In the genomic region with DNA sequence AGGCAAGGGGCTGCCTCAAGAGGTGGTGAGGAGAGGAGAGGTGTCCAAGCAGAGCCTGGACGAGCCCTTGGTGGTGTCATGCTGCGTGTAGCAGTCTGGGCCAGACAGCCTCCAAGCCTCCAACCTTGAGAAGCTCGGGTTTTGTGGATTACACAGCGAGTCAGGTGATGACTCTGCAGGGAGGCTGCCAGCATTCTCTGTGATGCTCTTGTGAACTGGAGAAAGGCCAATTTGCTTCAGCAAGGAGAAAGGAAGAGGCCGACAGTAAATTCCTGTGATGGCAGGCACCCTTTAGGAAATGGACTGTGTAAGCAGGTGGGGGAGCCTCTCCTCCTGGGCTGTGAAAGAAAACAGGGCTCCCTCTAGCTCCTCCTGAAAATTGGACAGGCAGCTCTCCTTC, we compare ENCODE assay signal across 12 cellular contexts. TPM values are rescaled to one million over a fixed set of nuclear protein-coding genes. Genes with fewer than 3 reads are reported as not detected.
DNase-seq lines count a peak whose midpoint lies in the region; ATAC-seq, FAIRE-seq and TF ChIP-seq lines count a peak whose summit lies in the region.
"Had no signal": no experiment of that assay in that cellular context is flagged by ENCODE, and none has a peak within 500 bp of the region (broad histone marks: within the 10 kb centered on the region; RNA-seq: fewer than 3 reads in every experiment).

No MANE protein-coding gene starts in this region.

- no peak overlapping the region for H3K18ac ChIP-seq in mesenchymal stem cell (ENCODE audit: low read depth in 1 of 2, low read length in 2 of 2)

- H3K79me1 ChIP-seq in mesenchymal stem cell (replicated peaks; ENCODE audit: low read length, poor library complexity, severe bottlenecking) = no peaks in the 10 kb centered on the region

- no peaks in the 10 kb centered on the region for H3K27me3 ChIP-seq in adrenal gland
- no peaks in the 10 kb centered on the region for H3K27me3 ChIP-seq in mesenchymal stem cell (ENCODE audit: control insufficient read depth in 1 of 2, insufficient read depth in 1 of 2, low read length in 2 of 2)

- intact Hi-C loops in adrenal gland (cut with DNase I) = no loop called here

- H3K27ac ChIP-seq in adrenal gland (peak overlapping the region in 3 of 5 donors; percentile 35 to 78 (median 37)), mesenchymal stem cell (ENCODE audit: low read length, poor library complexity, severe bottlenecking) (no peak overlapping the region)

- 8 to 22% (median 12%) methylated on average over 4 to 5 of the region's 5 CpGs for WGBS in adrenal gland, 4 donors
- WGBS in mesenchymal stem cell = 49% methylated on average over 4 of the region's 5 CpGs

- H3K14ac ChIP-seq in mesenchymal stem cell (ENCODE audit: low read length in 2 of 2) = no peak overlapping the region

- no peak overlapping the region for H3K9ac ChIP-seq in mesenchymal stem cell (ENCODE audit: low read length)

- H3K9me3 ChIP-seq in adrenal gland (replicated peaks in 1 of 3) (no peaks in the 10 kb centered on the region), mesenchymal stem cell (ENCODE audit: control insufficient read depth, low read length) (no peaks in the 10 kb centered on the region)

- no peak overlapping the region for H2AK5ac ChIP-seq in mesenchymal stem cell (ENCODE audit: low read length, severe bottlenecking)

- H3K36me3 ChIP-seq in adrenal gland (replicated peaks in 1 of 2) (no peaks in the 10 kb centered on the region), mesenchymal stem cell (ENCODE audit: control insufficient read depth in 1 of 2, insufficient read depth in 2 of 2, low read depth in 1 of 2, low read length in 2 of 2) (no peaks in the 10 kb centered on the region)

- no peak overlapping the region for H2BK120ac ChIP-seq in mesenchymal stem cell (ENCODE audit: low read depth, low read length)

- H3K4me1 ChIP-seq in adrenal gland (replicated peaks in 1 of 2) = no peaks in the 10 kb centered on the region
- peaks cover 4% of the 10 kb centered on the region for H3K4me1 ChIP-seq in mesenchymal stem cell (ENCODE audit: control insufficient read depth, insufficient read depth, low read depth, low read length)

- peak; percentile 89 for DNase-seq in AG10803 (ENCODE audit: low read depth)
- DNase-seq in HTR-8/SVneo (ENCODE audit: insufficient read length, low spot score) = peak; percentile 8
- peak; percentile 63 to 88 (median 82) for DNase-seq in adrenal gland
- DNase-seq in iris pigment epithelial cell (ENCODE audit: low read depth) = peak; percentile 74
- no peak for DNase-seq in NCI-H1694 (lab: John Stamatoyannopoulos, UW)
- no peak for DNase-seq in mesenchymal stem cell
- DNase-seq in GM13977 (ENCODE audit: low spot score) = no peak
- DNase-seq: activated CD8-positive, alpha-beta T cell treated with anti-CD3 and anti-CD28 coated beads, Interleukin-2, amount 10 ng/mL, durations not matched to agents 7 days and 5 days; CD8-positive, alpha-beta memory T cell; immature natural killer cell had no signal

- H3K4me3 ChIP-seq in AG10803 (ENCODE audit: low read length) = no peak overlapping the region
- H3K4me3 ChIP-seq in adrenal gland = no peak overlapping the region
- H3K4me3 ChIP-seq in mesenchymal stem cell (ENCODE audit: insufficient read depth in 1 of 2, low read depth in 1 of 2, low read length in 2 of 2) = no peak overlapping the region

- FAIRE-seq in HTR-8/SVneo (lab: Jason Lieb, UNC) = no peak

- H4K91ac ChIP-seq in mesenchymal stem cell (ENCODE audit: low read length) = no peak overlapping the region

- no peak overlapping the region for H3K23ac ChIP-seq in mesenchymal stem cell (ENCODE audit: low read length in 2 of 2)

- no peak overlapping the region for H2BK5ac ChIP-seq in mesenchymal stem cell (ENCODE audit: low read depth, low read length, poor library complexity, severe bottlenecking)

- no peak for ATAC-seq in HG03135 (IDR thresholded peaks at IDR 0.05; ENCODE audit: unreplicated experiment)
- ATAC-seq: activated CD8-positive, alpha-beta T cell treated with anti-CD3 and anti-CD28 coated beads, Interleukin-2, amount 10 ng/mL, durations not matched to agents 7 days and 5 days; stimulated activated effector memory CD8-positive, alpha-beta T cell treated with anti-CD3 and anti-CD28 coated beads, Interleukin-12 subunit alpha, Interleukin-12 subunit beta, amount 100 ng/mL, for 72 hours had no signal

- H2BK15ac ChIP-seq in mesenchymal stem cell (ENCODE audit: low read depth, poor library complexity, severe bottlenecking) = no peak overlapping the region

- TF ChIP-seq POLR2A in adrenal gland (IDR thresholded peaks at IDR 0.05) = peak in 1 of 2 donors; percentile 39

- in situ Hi-C loops in GM13977 (cut with MboI; ENCODE audit: low pct_unique_long_range_greater_than_20kb, low sequenced_read_pairs, unreplicated experiment) = no loop called here

- no peak overlapping the region for H3K4me2 ChIP-seq in mesenchymal stem cell (ENCODE audit: low read length, poor library complexity, severe bottlenecking)

- H4K8ac ChIP-seq in mesenchymal stem cell (ENCODE audit: low read length) = no peak overlapping the region

- TF ChIP-seq CTCF in AG10803 (conservative IDR thresholded peaks at IDR 0.05; ENCODE audit: low read length) = no peak
- TF ChIP-seq CTCF in adrenal gland (IDR thresholded peaks at IDR 0.05) = no peak
- no peak for TF ChIP-seq CTCF in GM13977 (IDR thresholded peaks at IDR 0.05; ENCODE audit: extremely low read depth, insufficient read depth, missing control alignments)

- H2AFZ ChIP-seq in mesenchymal stem cell (ENCODE audit: low read depth, low read length) = no peak overlapping the region

- no peak overlapping the region for H2BK12ac ChIP-seq in mesenchymal stem cell (ENCODE audit: low read length in 2 of 2)

- no peak overlapping the region for H3K4ac ChIP-seq in mesenchymal stem cell (ENCODE audit: low read depth in 1 of 2, low read length in 2 of 2)

RNA-seq across cellular contexts. Expression of a gene that starts 36.0 kb away (rescaled TPM):
- total RNA-seq in adrenal gland = 100 to 1,000 TPM in 1 of 8 donors, 10 to 100 TPM in 7; 44.4 to 102 (median 59.0) TPM
- 10 to 100 TPM; 20.0 to 34.4 (median 27.8) TPM for polyA plus RNA-seq in adrenal gland
- 40.5 TPM for polyA plus RNA-seq in mesenchymal stem cell (2013, experiment 1 of 2)
- polyA plus RNA-seq in mesenchymal stem cell (2013, experiment 2 of 2) = 41.4 TPM

RNA-seq across cellular contexts. Expression of a gene that starts 48.7 kb away (rescaled TPM):
- total RNA-seq in adrenal gland = 10 to 100 TPM in 5 of 8 donors, 1 to 10 TPM in 3; 3.9 to 20.7 (median 17.5) TPM
- 10 to 100 TPM; 22.1 to 33.7 (median 27.2) TPM for polyA plus RNA-seq in adrenal gland
- polyA plus RNA-seq in mesenchymal stem cell (2013, experiment 1 of 2) = 44.9 TPM
- polyA plus RNA-seq in mesenchymal stem cell (2013, experiment 2 of 2) = 47.1 TPM

Comparison
In these comparisons a context has a peak if more than half of its experiments do, and no peak if none do; other contexts are left out.
1. DNase-seq: peak in AG10803 (single experiment), HTR-8/SVneo (single experiment), adrenal gland (7 of 7) and iris pigment epithelial cell (single experiment); none in NCI-H1694 (single experiment), mesenchymal stem cell (single experiment) and GM13977 (single experiment).